ENCODE assay signal across 9 cellular contexts in genomic region chr1:153612111-153612754, GRCh38. TPM values are rescaled to one million over a fixed set of nuclear protein-coding genes. Genes with fewer than 3 reads are reported as not detected.
A peak's percentile ranks its signal among the peaks of the same experiment; 100 is the strongest.
DNase-seq lines count a peak whose midpoint lies in the region; ATAC-seq and TF ChIP-seq lines count a peak whose summit lies in the region.
"Had no signal": no experiment of that assay in that cellular context is flagged by ENCODE, and none has a peak within 500 bp of the region (broad histone marks: within the 10 kb centered on the region; RNA-seq: fewer than 3 reads in every experiment).

No MANE protein-coding gene starts in this region.

- no peaks in the 10 kb centered on the region for H3K27me3 ChIP-seq in vagina

- H3K27me3 Mint-ChIP-seq in WTC11 (ENCODE audit: low read depth) (no peaks in the 10 kb centered on the region; the same call in 1 of the 2 replicates), neural crest cell (ENCODE audit: low read depth) (no peaks in the 10 kb centered on the region)

- TF ChIP-seq CTCF in WTC11 (IDR thresholded peaks at IDR 0.05) (no peak), foreskin fibroblast (IDR thresholded peaks at IDR 0.05; ENCODE audit: low read depth, low read length) (no peak), neural crest cell (conservative IDR thresholded peaks at IDR 0.05) (no peak), vagina (IDR thresholded peaks at IDR 0.05) (no peak)

- ATAC-seq in WTC11 (no peak), HG03159 (IDR thresholded peaks at IDR 0.05; ENCODE audit: unreplicated experiment) (no peak)

- intact Hi-C loops in vagina (cut with DNase I) = loop anchor here (5.0 kb wide), 1 partner anchor 100 kb away; no protein-coding TSS in a partner anchor

- POLR2A ChIA-PET in WTC11 (lab: Charles Lee) = interaction anchor here (0.5 to 1.7 kb wide), 7 partner anchors 14 to 41 kb away, joined by 3 to 8 read pairs (median 4); partner anchors contain the start of genes CHTOP and S100A13

- H3K4me3 Mint-ChIP-seq in WTC11 = peak overlapping the region; percentile 58
- H3K4me3 Mint-ChIP-seq in neural crest cell = no peak overlapping the region

- H3K36me3 ChIP-seq in vagina = peaks cover 0 to 6% of the 10 kb centered on the region in 2 donors

- no peak for TF ChIP-seq POLR2A in vagina (IDR thresholded peaks at IDR 0.05)

- H3K36me3 Mint-ChIP-seq in WTC11 = no peaks in the 10 kb centered on the region
- no peaks in the 10 kb centered on the region for H3K36me3 Mint-ChIP-seq in neural crest cell (ENCODE audit: low read depth)

- H3K4me1 Mint-ChIP-seq in WTC11 (peaks cover 63% of the 10 kb centered on the region), neural crest cell (peaks cover 42% of the 10 kb centered on the region)

- H3K4me1 ChIP-seq in vagina = peaks cover 77% of the 10 kb centered on the region

- CTCF ChIA-PET in WTC11 (lab: Charles Lee) = interaction anchor here (0.5 to 14.4 kb wide), 20 partner anchors 11 to 302 kb away, joined by 3 to 230 read pairs (median 6); partner anchors contain the start of genes CHTOP, S100A1, S100A13 and S100A6

- DNase-seq in WTC11 (ENCODE audit: low spot score) (no peak), foreskin fibroblast (no peak), neural crest cell (ENCODE audit: low read depth, low spot score) (no peak), vagina (ENCODE audit: extremely low spot score in 2 of 2) (no peak), NAMALWA (ENCODE audit: low spot score) (no peak), ecto neural progenitor cell (ENCODE audit: low spot score) (no peak)
- DNase-seq: activated CD4-positive, alpha-beta T cell treated with anti-CD3 and anti-CD28 coated beads for 48 hours; stimulated activated CD4-positive, alpha-beta T cell treated with anti-CD3 and anti-CD28 coated beads, Interleukin-4, amount 100 ng/mL, for 1 hour had no signal

- H3K9me3 Mint-ChIP-seq in WTC11 (no peaks in the 10 kb centered on the region), neural crest cell (no peaks in the 10 kb centered on the region)

- H3K27ac ChIP-seq in vagina = peak overlapping the region; percentile 96

- no peaks in the 10 kb centered on the region for H3K9me3 ChIP-seq in vagina

- H3K4me3 ChIP-seq in foreskin fibroblast (ENCODE audit: low read depth in 1 of 2, low read length in 2 of 2) (peak overlapping the region; percentile 54 to 82), vagina (peak overlapping the region; percentile 52 to 68)

- H3K27ac Mint-ChIP-seq in WTC11 (no peak overlapping the region), neural crest cell (ENCODE audit: unreplicated experiment) (peak overlapping the region; percentile 89)

TF ChIP-seq in WTC11, 78 proteins besides CTCF, POLR2A, EP300 and RAD21 (continues in another document):
- TF ChIP-seq ZNF317 (CRISPR knock-in tag; IDR thresholded peaks at IDR 0.05; ENCODE audit: borderline replicate concordance, low read depth) = no peak
- no peak for TF ChIP-seq MYBL2 (CRISPR knock-in tag; IDR thresholded peaks at IDR 0.05)
- TF ChIP-seq OVOL2 (CRISPR knock-in tag; IDR thresholded peaks at IDR 0.05; ENCODE audit: borderline replicate concordance) = no peak
- TF ChIP-seq ZNF281 (CRISPR knock-in tag; IDR thresholded peaks at IDR 0.05) = no peak
- TF ChIP-seq FOXJ3 (CRISPR knock-in tag; IDR thresholded peaks at IDR 0.05; ENCODE audit: borderline replicate concordance) = no peak
- TF ChIP-seq ERG (CRISPR knock-in tag; IDR thresholded peaks at IDR 0.05) = no peak
- TF ChIP-seq NR2C2 (CRISPR knock-in tag; IDR thresholded peaks at IDR 0.05) = no peak
- no peak for TF ChIP-seq ZNF512 (CRISPR knock-in tag; IDR thresholded peaks at IDR 0.05; ENCODE audit: borderline replicate concordance)
- TF ChIP-seq TEAD4 (CRISPR knock-in tag; IDR thresholded peaks at IDR 0.05) = no peak
- no peak for TF ChIP-seq USF1 (CRISPR knock-in tag; IDR thresholded peaks at IDR 0.05)
- TF ChIP-seq NR3C1 (CRISPR knock-in tag; conservative IDR thresholded peaks at IDR 0.05; ENCODE audit: low read depth) = no peak
- no peak for TF ChIP-seq PREB (CRISPR knock-in tag; IDR thresholded peaks at IDR 0.05; ENCODE audit: borderline replicate concordance)
- TF ChIP-seq EMX1 (CRISPR knock-in tag; IDR thresholded peaks at IDR 0.05) = no peak
- TF ChIP-seq NFATC4 (CRISPR knock-in tag; IDR thresholded peaks at IDR 0.05) = no peak
- TF ChIP-seq RORB (CRISPR knock-in tag; IDR thresholded peaks at IDR 0.05) = no peak
- TF ChIP-seq CDX4 (CRISPR knock-in tag; IDR thresholded peaks at IDR 0.05; ENCODE audit: borderline replicate concordance) = no peak

RNA-seq across cellular contexts. Expression of gene S100A16, which starts 0.7 kb away (rescaled TPM):
- total RNA-seq in WTC11 (2021) (14.6 to 17.6 TPM (median 16.8 TPM) in 3 replicates), neural crest cell (5.3 and 7.1 TPM in 2 replicates), vagina (259 TPM)

RNA-seq across cellular contexts. Expression of gene S100A14, which starts 3.9 kb away (rescaled TPM):
- total RNA-seq in WTC11 (2021) (1.4 to 2.1 TPM (median 1.5 TPM) in 3 replicates), neural crest cell (not detected in 2 replicates), vagina (323 TPM)

RNA-seq across cellular contexts. Expression of gene S100A13, which starts 15.1 kb away (rescaled TPM):
- total RNA-seq in WTC11 (2021) = 68.4 to 84.2 TPM (median 73.9 TPM) in 3 replicates
- 30.2 and 33.7 TPM in 2 replicates for total RNA-seq in neural crest cell
- 116 TPM for total RNA-seq in vagina

RNA-seq across cellular contexts. Expression of gene S100A1, which starts 16.0 kb away (rescaled TPM):
- total RNA-seq in WTC11 (2021) (1.3 to 2.0 TPM (median 1.7 TPM) in 3 replicates), neural crest cell (not detected in 2 replicates), vagina (not detected)

RNA-seq across cellular contexts. Expression of gene CHTOP, which starts 21.6 kb away (rescaled TPM):
- total RNA-seq in WTC11 (2021) = 101 to 105 TPM (median 104 TPM) in 3 replicates
- 132 and 136 TPM in 2 replicates for total RNA-seq in neural crest cell
- total RNA-seq in vagina = 67.3 TPM

Comparison
In these comparisons a context has a peak if more than half of its experiments do, and no peak if none do; other contexts are left out.
1. RNA of gene S100A16, which starts 0.7 kb away (total RNA-seq): 259 TPM in vagina (single experiment); 14.6 to 17.6 TPM in WTC11 and 5.3 to 7.1 TPM in neural crest cell; every median in the first group is over 10 times any median in the second.
2. RNA of gene S100A14, which starts 3.9 kb away (total RNA-seq): 323 TPM in vagina (single experiment); 1.4 to 2.1 TPM in WTC11 and not detected in neural crest cell; every median in the first group is over 100 times any median in the second.